1 cellular context compared by ENCODE assay signal in the genomic region with DNA sequence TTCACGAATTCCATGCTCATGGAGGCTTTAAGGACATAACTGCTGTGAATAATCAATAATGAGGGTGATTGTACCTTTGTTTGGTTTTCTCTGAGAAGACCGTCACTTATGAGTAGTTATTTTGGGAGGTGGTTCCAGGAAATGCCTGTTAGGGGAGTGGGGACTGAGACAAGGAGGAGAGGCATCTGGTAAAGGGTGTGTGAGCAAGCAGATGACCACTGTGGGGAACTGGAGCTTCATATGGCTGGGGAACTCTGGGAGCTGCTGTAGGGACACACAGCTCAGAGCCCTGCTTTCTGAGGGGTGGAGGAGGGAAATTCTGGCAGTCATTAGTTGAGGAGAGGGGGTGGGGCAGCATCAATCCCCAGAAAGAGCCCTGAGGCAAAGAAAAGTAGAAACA.
TF ChIP-seq lines count a peak whose summit lies in the region.

No MANE protein-coding gene starts in this region.

TF ChIP-seq in WTC11, 78 proteins besides CTCF, POLR2A, EP300 and RAD21 (continued from another document):
- TF ChIP-seq, protein P1, sequence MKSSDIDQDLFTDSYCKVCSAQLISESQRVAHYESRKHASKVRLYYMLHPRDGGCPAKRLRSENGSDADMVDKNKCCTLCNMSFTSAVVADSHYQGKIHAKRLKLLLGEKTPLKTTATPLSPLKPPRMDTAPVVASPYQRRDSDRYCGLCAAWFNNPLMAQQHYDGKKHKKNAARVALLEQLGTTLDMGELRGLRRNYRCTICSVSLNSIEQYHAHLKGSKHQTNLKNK (CRISPR knock-in tag; IDR thresholded peaks at IDR 0.05), result no peak
- TF ChIP-seq, protein P2, sequence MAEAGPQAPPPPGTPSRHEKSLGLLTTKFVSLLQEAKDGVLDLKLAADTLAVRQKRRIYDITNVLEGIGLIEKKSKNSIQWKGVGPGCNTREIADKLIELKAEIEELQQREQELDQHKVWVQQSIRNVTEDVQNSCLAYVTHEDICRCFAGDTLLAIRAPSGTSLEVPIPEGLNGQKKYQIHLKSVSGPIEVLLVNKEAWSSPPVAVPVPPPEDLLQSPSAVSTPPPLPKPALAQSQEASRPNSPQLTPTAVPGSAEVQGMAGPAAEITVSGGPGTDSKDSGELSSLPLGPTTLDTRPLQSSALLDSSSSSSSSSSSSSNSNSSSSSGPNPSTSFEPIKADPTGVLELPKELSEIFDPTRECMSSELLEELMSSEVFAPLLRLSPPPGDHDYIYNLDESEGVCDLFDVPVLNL (CRISPR knock-in tag; IDR thresholded peaks at IDR 0.05; ENCODE audit: borderline replicate concordance, low read depth), result no peak
- TF ChIP-seq ZBTB21 (CRISPR knock-in tag; IDR thresholded peaks at IDR 0.05; ENCODE audit: borderline replicate concordance) (no peak), ZNF219 (CRISPR knock-in tag; IDR thresholded peaks at IDR 0.05; ENCODE audit: borderline replicate concordance) (no peak), FOXJ3 (CRISPR knock-in tag; IDR thresholded peaks at IDR 0.05; ENCODE audit: borderline replicate concordance) (no peak), TEAD1 (CRISPR knock-in tag; IDR thresholded peaks at IDR 0.05) (no peak)
- TF ChIP-seq, protein P3, sequence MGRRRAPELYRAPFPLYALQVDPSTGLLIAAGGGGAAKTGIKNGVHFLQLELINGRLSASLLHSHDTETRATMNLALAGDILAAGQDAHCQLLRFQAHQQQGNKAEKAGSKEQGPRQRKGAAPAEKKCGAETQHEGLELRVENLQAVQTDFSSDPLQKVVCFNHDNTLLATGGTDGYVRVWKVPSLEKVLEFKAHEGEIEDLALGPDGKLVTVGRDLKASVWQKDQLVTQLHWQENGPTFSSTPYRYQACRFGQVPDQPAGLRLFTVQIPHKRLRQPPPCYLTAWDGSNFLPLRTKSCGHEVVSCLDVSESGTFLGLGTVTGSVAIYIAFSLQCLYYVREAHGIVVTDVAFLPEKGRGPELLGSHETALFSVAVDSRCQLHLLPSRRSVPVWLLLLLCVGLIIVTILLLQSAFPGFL (CRISPR knock-in tag; IDR thresholded peaks at IDR 0.05; ENCODE audit: borderline replicate concordance), result no peak
- TF ChIP-seq, protein P4, sequence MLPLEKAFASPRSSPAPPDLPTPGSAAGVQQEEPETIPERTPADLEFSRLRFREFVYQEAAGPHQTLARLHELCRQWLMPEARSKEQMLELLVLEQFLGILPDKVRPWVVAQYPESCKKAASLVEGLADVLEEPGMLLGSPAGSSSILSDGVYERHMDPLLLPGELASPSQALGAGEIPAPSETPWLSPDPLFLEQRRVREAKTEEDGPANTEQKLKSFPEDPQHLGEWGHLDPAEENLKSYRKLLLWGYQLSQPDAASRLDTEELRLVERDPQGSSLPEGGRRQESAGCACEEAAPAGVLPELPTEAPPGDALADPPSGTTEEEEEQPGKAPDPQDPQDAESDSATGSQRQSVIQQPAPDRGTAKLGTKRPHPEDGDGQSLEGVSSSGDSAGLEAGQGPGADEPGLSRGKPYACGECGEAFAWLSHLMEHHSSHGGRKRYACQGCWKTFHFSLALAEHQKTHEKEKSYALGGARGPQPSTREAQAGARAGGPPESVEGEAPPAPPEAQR (CRISPR knock-in tag; IDR thresholded peaks at IDR 0.05), result no peak
- TF ChIP-seq, protein P5, sequence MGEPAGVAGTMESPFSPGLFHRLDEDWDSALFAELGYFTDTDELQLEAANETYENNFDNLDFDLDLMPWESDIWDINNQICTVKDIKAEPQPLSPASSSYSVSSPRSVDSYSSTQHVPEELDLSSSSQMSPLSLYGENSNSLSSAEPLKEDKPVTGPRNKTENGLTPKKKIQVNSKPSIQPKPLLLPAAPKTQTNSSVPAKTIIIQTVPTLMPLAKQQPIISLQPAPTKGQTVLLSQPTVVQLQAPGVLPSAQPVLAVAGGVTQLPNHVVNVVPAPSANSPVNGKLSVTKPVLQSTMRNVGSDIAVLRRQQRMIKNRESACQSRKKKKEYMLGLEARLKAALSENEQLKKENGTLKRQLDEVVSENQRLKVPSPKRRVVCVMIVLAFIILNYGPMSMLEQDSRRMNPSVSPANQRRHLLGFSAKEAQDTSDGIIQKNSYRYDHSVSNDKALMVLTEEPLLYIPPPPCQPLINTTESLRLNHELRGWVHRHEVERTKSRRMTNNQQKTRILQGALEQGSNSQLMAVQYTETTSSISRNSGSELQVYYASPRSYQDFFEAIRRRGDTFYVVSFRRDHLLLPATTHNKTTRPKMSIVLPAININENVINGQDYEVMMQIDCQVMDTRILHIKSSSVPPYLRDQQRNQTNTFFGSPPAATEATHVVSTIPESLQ (CRISPR knock-in tag; IDR thresholded peaks at IDR 0.05), result no peak
